In the genomic region with DNA sequence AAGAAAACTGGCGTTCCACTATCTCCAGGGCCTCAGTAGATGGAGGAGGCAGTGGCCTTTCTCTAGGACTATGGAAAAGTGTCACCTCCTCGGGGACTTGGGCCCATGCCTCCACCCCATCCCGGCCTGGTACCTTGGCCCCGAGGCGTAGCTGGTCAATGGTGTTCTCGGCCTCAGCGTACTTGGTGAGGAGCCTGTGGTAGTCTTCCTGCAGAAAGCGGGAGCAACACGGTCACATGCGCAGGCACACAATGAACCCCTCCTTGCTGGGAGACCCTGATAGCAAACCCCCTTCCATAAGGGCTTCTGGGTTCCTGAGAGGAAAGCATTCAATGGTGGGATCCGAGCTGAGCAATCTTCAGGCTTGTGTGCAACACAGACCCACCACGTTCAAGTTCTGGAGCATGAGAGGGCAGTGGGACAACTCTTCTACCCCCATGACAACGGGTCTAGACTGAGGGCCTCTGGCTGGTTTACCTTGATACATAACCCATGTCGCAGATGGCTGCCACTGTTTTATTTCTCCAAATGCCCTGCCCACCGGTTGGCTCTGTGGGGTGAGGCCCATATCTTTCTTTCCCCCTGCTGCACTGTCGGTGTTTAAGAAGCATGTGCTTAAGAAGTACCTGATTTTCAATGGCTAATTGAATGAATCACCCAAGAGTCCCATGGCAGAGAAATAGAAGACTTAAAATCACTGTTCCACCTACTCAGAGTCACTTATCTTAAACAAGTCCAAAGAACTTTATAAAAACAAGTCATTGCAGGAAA, we compare ENCODE assay signal across 16 cellular contexts. TPM values are rescaled to one million over a fixed set of nuclear protein-coding genes. Genes with fewer than 3 reads are reported as not detected.
DNase-seq lines count a peak whose midpoint lies in the region; FAIRE-seq and TF ChIP-seq lines count a peak whose summit lies in the region.
"Had no signal": no experiment of that assay in that cellular context is flagged by ENCODE, and none has a peak within 500 bp of the region (broad histone marks: within the 10 kb centered on the region; RNA-seq: fewer than 3 reads in every experiment).

No MANE protein-coding gene starts in this region.

- H4K5ac ChIP-seq in H1 (ENCODE audit: insufficient read length, low read depth, low read length): no peak overlapping the region

- no peak overlapping the region; the same call in 1 of the 2 replicates for H3K18ac ChIP-seq in H1 (ENCODE audit: extremely low read depth, low read length)

- H3K4me1 Mint-ChIP-seq in osteocyte (ENCODE audit: unreplicated experiment): peaks cover 3% of the 10 kb centered on the region

- POLR2A ChIA-PET in H1 (lab: Charles Lee; ENCODE audit: partially characterized antibody): interaction anchor here (1.1 to 5.9 kb wide), 2 partner anchors 12 to 24 kb away, joined by 4 to 67 read pairs; partner anchors contain the start of gene AKNA

- H3K56ac ChIP-seq in H1 (replicated peaks; ENCODE audit: insufficient read length, low read depth, low read length): no peak overlapping the region

- H2BK15ac ChIP-seq in H1 (ENCODE audit: low read length): no peak overlapping the region; the same call in 1 of the 2 replicates

- peak overlapping the region; percentile 66; the same call in 1 of the 2 replicates for H2BK5ac ChIP-seq in H1 (ENCODE audit: low read depth, low read length)

- peak overlapping the region; percentile 9 for H3K4ac ChIP-seq in H1 (replicated peaks; ENCODE audit: insufficient read length, low read depth, low read length)

- H2BK20ac ChIP-seq in H1 (ENCODE audit: low read length): peak overlapping the region; percentile 80; the same call in 1 of the 2 replicates

- H3K79me2 ChIP-seq in SU-DHL-6 (ENCODE audit: insufficient read depth, low read length) (peaks cover 18% of the 10 kb centered on the region), H1 (ENCODE audit: control insufficient read depth in 1 of 2, insufficient read depth in 2 of 2, low read length in 2 of 2) (no peaks in the 10 kb centered on the region)

- H3K9ac ChIP-seq in SU-DHL-6 (ENCODE audit: low read length) (peak overlapping the region; percentile 58), H1 (replicated peaks in 1 of 4; ENCODE audit: extremely low read depth in 1 of 4, low read depth in 3 of 4, low read length in 3 of 4) (no peak overlapping the region; a peak in 1 of 7 replicates)
- H3K9ac ChIP-seq: SK-N-SH had no signal

- no peaks in the 10 kb centered on the region for H3K27me3 Mint-ChIP-seq in osteocyte (ENCODE audit: unreplicated experiment)

- peaks cover 7 to 30% (median 20%) of the 10 kb centered on the region in 4 experiments for H3K4me1 ChIP-seq in H1 (replicated peaks in 1 of 4; ENCODE audit: control insufficient read depth in 3 of 4, insufficient read depth in 4 of 4, low read length in 3 of 4)
- H3K4me1 ChIP-seq in transverse colon: peaks cover 5 to 31% (median 7%) of the 10 kb centered on the region in 4 donors
- peaks cover 7 to 14% of the 10 kb centered on the region in 2 donors for H3K4me1 ChIP-seq in thyroid gland

- H3K9me2 ChIP-seq in SU-DHL-6 (replicated peaks; ENCODE audit: insufficient read depth, low read length): no peaks in the 10 kb centered on the region
- H3K9me2 ChIP-seq: SK-N-SH had no signal

- intact Hi-C loops in transverse colon (cut with DNase I; ENCODE audit: low total_unique reads): no loop called here
- intact Hi-C loops in thyroid gland (cut with DNase I): no loop called here

- H2BK120ac ChIP-seq in H1 (replicated peaks; ENCODE audit: low read depth, low read length): no peak overlapping the region

- no peaks in the 10 kb centered on the region for H3K79me1 ChIP-seq in H1 (ENCODE audit: low read depth, low read length)

- H2AK5ac ChIP-seq in H1 (ENCODE audit: low read depth, low read length): peak overlapping the region; percentile 82; the same call in 1 of the 2 replicates

- TF ChIP-seq EP300 in H1 (IDR thresholded peaks at IDR 0.05; ENCODE audit: borderline replicate concordance in 1 of 2, low read depth in 2 of 2, low read length in 2 of 2) (no peak), transverse colon (IDR thresholded peaks at IDR 0.05; ENCODE audit: low read depth) (no peak)

- H3K27me3 ChIP-seq in SU-DHL-6 (ENCODE audit: low read length): no peaks in the 10 kb centered on the region
- H3K27me3 ChIP-seq in H1 (replicated peaks in 1 of 4; ENCODE audit: control insufficient read depth in 3 of 4, extremely low read depth in 1 of 4, insufficient read depth in 3 of 4, low read length in 3 of 4): no peaks in the 10 kb centered on the region
- H3K27me3 ChIP-seq in transverse colon: no peaks in the 10 kb centered on the region
- no peaks in the 10 kb centered on the region for H3K27me3 ChIP-seq in thyroid gland
- H3K27me3 ChIP-seq: adrenal gland, tibial artery had no signal

- H3K36me3 Mint-ChIP-seq in osteocyte (ENCODE audit: unreplicated experiment): peaks cover 37% of the 10 kb centered on the region

- H3K36me3 ChIP-seq in SU-DHL-6 (ENCODE audit: low read length) (no peaks in the 10 kb centered on the region), H1 (ENCODE audit: control insufficient read depth in 2 of 4, insufficient read depth in 4 of 4, low read length in 3 of 4) (peaks cover 0 to 17% (median 2%) of the 10 kb centered on the region in 4 experiments; a peak in 3 of 8 replicates), transverse colon (peaks cover 0 to 13% (median 0%) of the 10 kb centered on the region in 4 donors), thyroid gland (peaks cover 9 to 11% of the 10 kb centered on the region in 2 donors)

- H3K9me3 ChIP-seq in SU-DHL-6 (ENCODE audit: insufficient read depth, low read length) (no peaks in the 10 kb centered on the region), H1 (ENCODE audit: insufficient read depth in 2 of 2, low read depth in 1 of 2, low read length in 1 of 2) (no peaks in the 10 kb centered on the region), transverse colon (no peaks in the 10 kb centered on the region), thyroid gland (no peaks in the 10 kb centered on the region)
- H3K9me3 ChIP-seq: adrenal gland, SK-N-SH, tibial artery had no signal

- TF ChIP-seq RAD21 in H1 (IDR thresholded peaks at IDR 0.05 in 1 of 2, conservative IDR thresholded peaks at IDR 0.05 in 1 of 2; ENCODE audit: low read depth in 2 of 2, low read length in 2 of 2): no peak

- TF ChIP-seq POLR2A in H1 (IDR thresholded peaks at IDR 0.05; ENCODE audit: control extremely low read depth in 1 of 2, low read depth in 2 of 2, low read length in 2 of 2) (no peak), transverse colon (IDR thresholded peaks at IDR 0.05) (no peak), thyroid gland (IDR thresholded peaks at IDR 0.05) (no peak)

- H4K91ac ChIP-seq in H1 (replicated peaks; ENCODE audit: insufficient read length, low read length): peak overlapping the region; percentile 2

- 91% methylated on average over 16 of the region's 16 CpGs; no CpG with 5 or more reads in 1 of the 2 experiments for WGBS in H1 (ENCODE audit: extremely low coverage in 1 of 2, insufficient coverage in 1 of 2, insufficient read length in 1 of 2, insufficient replicate concordance in 2 of 2, low coverage in 1 of 2, low lambda C conversion rate in 2 of 2, missing lambda C conversion rate in 1 of 2), 2 experiments
- 87% methylated on average over 16 of the region's 16 CpGs; no CpG with 5 or more reads in 1 of the 2 donors for WGBS in transverse colon (ENCODE audit: low coverage in 1 of 2), 2 donors
- 79 to 86% methylated on average over 13 to 16 of the region's 16 CpGs for WGBS in thyroid gland, 2 donors

- H3K4me3 ChIP-seq in SU-DHL-6 (ENCODE audit: insufficient read depth, low read length, poor library complexity, severe bottlenecking) (no peak overlapping the region), H1 (ENCODE audit: extremely low read depth in 1 of 4, insufficient read depth in 2 of 4, low read depth in 3 of 4, low read length in 4 of 4) (no peak overlapping the region), transverse colon (no peak overlapping the region), thyroid gland (replicated peaks in 1 of 3) (no peak overlapping the region)
- H3K4me3 ChIP-seq: adrenal gland, tibial artery had no signal

- peak overlapping the region; percentile 92 for H3K27ac ChIP-seq in SU-DHL-6 (ENCODE audit: low read depth, low read length)
- no peak overlapping the region for H3K27ac ChIP-seq in H1 (ENCODE audit: low read depth, low read length)
- peak overlapping the region; percentile 60 to 80 (median 76) for H3K27ac ChIP-seq in transverse colon
- no peak overlapping the region for H3K27ac ChIP-seq in thyroid gland

- H3K4me2 ChIP-seq in SU-DHL-6 (ENCODE audit: low read depth, low read length, poor library complexity, severe bottlenecking) (peak overlapping the region; percentile 58), H1 (ENCODE audit: insufficient read depth in 1 of 2, low read depth in 2 of 2, low read length in 2 of 2) (no peak overlapping the region)
- H3K4me2 ChIP-seq: SK-N-SH had no signal

- DNase-seq in activated CD8-positive, alpha-beta memory T cell treated with anti-CD3 and anti-CD28 coated beads, Interleukin-2, amount 50 U/mL, for 48 hours: peak; percentile 64
- no peak for DNase-seq in activated CD8-positive, alpha-beta memory T cell treated with anti-CD3 and anti-CD28 coated beads for 24 hours
- DNase-seq in H1 (ENCODE audit: low read depth in 1 of 2, low spot score in 2 of 2): no peak
- no peak for DNase-seq in transverse colon
- no peak for DNase-seq in nucleus accumbens (lab: John Stamatoyannopoulos, UW)
- no peak for DNase-seq in thyroid gland
- no peak for DNase-seq in osteocyte (ENCODE audit: extremely low spot score, unreplicated experiment)
- DNase-seq: adrenal gland; DMS79; NCI-H1930; NK-92 treated with Interleukin-12 subunit alpha and Interleukin-12 subunit beta, amount 100 ng/mL, for 24 hours; SK-N-SH; tibial artery had no signal

- in situ Hi-C loops in transverse colon (cut with MboI; ENCODE audit: low pct_ligation_motif_present in 1 of 4, low pct_unique_long_range_greater_than_20kb in 1 of 4, low sequenced_read_pairs in 3 of 4): no loop called here

- H3K27ac Mint-ChIP-seq in osteocyte (ENCODE audit: unreplicated experiment): no peak overlapping the region

- H3K14ac ChIP-seq in H1 (ENCODE audit: insufficient read length): no peak overlapping the region

- peaks cover 11% of the 10 kb centered on the region; the same call in 1 of the 2 replicates for H3K23me2 ChIP-seq in H1 (ENCODE audit: low read depth, low read length)

- no peak overlapping the region for H2AFZ ChIP-seq in SU-DHL-6 (ENCODE audit: low read depth, low read length, severe bottlenecking)
- no peak overlapping the region for H2AFZ ChIP-seq in H1 (ENCODE audit: low read length)

- H4K20me1 ChIP-seq in SU-DHL-6 (ENCODE audit: low read depth, low read length): no peaks in the 10 kb centered on the region
- peaks cover 2% of the 10 kb centered on the region in 2 experiments for H4K20me1 ChIP-seq in H1 (replicated peaks in 1 of 2; ENCODE audit: control insufficient read depth in 1 of 2, insufficient read depth in 2 of 2, low read length in 2 of 2)

- H2BK12ac ChIP-seq in H1 (ENCODE audit: low read depth, low read length): 0 out of 2 replicates have a peak overlapping the region, but pooled peaks have one; percentile 90

- no peak overlapping the region for H3K23ac ChIP-seq in H1 (ENCODE audit: insufficient read length)

- H3K4me3 Mint-ChIP-seq in osteocyte (ENCODE audit: unreplicated experiment): no peak overlapping the region

- CTCF ChIA-PET in H1 (lab: Charles Lee; ENCODE audit: partially characterized antibody): interaction anchor here (0.7 to 1.4 kb wide), 5 partner anchors 9 to 279 kb away, joined by 3 to 6 read pairs (median 3); no protein-coding TSS in a partner anchor

- peaks cover 37% of the 10 kb centered on the region for H3F3A ChIP-seq in SU-DHL-6 (ENCODE audit: insufficient read depth)

- TF ChIP-seq CTCF in SU-DHL-6 (IDR thresholded peaks at IDR 0.05; ENCODE audit: insufficient read depth, low read length, poor library complexity, severe bottlenecking) (no peak), H1 (IDR thresholded peaks at IDR 0.05; ENCODE audit: control extremely low read depth in 1 of 3, insufficient read depth in 1 of 3, low read depth in 1 of 3, low read length in 3 of 3) (no peak), transverse colon (IDR thresholded peaks at IDR 0.05) (no peak), thyroid gland (IDR thresholded peaks at IDR 0.05) (no peak), osteocyte (IDR thresholded peaks at IDR 0.05) (no peak)

- no peaks in the 10 kb centered on the region for H3K9me3 Mint-ChIP-seq in osteocyte (ENCODE audit: unreplicated experiment)

- no peak for FAIRE-seq in H1 (lab: Jason Lieb, UNC)

- no peak overlapping the region for H4K8ac ChIP-seq in H1 (ENCODE audit: extremely low read depth, insufficient read depth, low read length)

RNA-seq across cellular contexts. Expression of gene AKNA, which starts 13.6 kb away (rescaled TPM):
- total RNA-seq in H1 (2021; fragmentation: NEBNext Ultra II Directional; extraction: Animal tissue kit (Norgen Biotek cat#: 25700)): 25.9 and 27.4 TPM in 2 replicates
- 21.0 and 28.3 TPM in 2 replicates for polyA plus RNA-seq in H1 (2011; rRNA removed)
- 18.3 TPM for polyA plus RNA-seq in H1 (2011; cell fraction: cytosol; rRNA removed)
- polyA plus RNA-seq in H1 (2011; cell fraction: nucleus; rRNA removed): 62.7 TPM
- polyA plus RNA-seq in H1 (2012, experiment 1 of 2): 16.3 to 28.1 TPM (median 25.3 TPM) in 4 replicates
- 16.4 TPM for polyA plus RNA-seq in H1 (2012, experiment 2 of 2)
- 16.0 TPM for polyA plus RNA-seq in H1 (2013, experiment 1 of 2)
- polyA plus RNA-seq in H1 (2013, experiment 2 of 2): 15.2 TPM
- polyA minus RNA-seq in H1 (2011; rRNA and poly(A)+ RNA removed): 21.8 and 26.9 TPM in 2 replicates
- polyA minus RNA-seq in H1 (2011; cell fraction: cytosol; rRNA and poly(A)+ RNA removed): 32.5 TPM
- polyA minus RNA-seq in H1 (2011; cell fraction: nucleus; rRNA and poly(A)+ RNA removed): 36.8 TPM
- total RNA-seq in transverse colon: 10 to 100 TPM; 34.8 to 63.2 (median 48.6) TPM
- 10 to 100 TPM; 10.0 to 17.0 (median 12.5) TPM for total RNA-seq in thyroid gland
- 36.0 and 37.0 TPM in 2 replicates for total RNA-seq in osteocyte

RNA-seq across cellular contexts. Expression of gene ORM2, which starts 44.5 kb away (rescaled TPM):
- total RNA-seq in H1 (2021; fragmentation: NEBNext Ultra II Directional; extraction: Animal tissue kit (Norgen Biotek cat#: 25700)): 0.90 TPM in 1 of 2 replicates, not detected in the other
- polyA plus RNA-seq in H1 (2011; rRNA removed): 0.66 and 1.3 TPM in 2 replicates
- polyA plus RNA-seq in H1 (2011; cell fraction: cytosol; rRNA removed): 1.1 TPM
- polyA plus RNA-seq in H1 (2011; cell fraction: nucleus; rRNA removed): 0.17 TPM
- polyA plus RNA-seq in H1 (2012, experiment 1 of 2): 1.0 to 1.8 TPM (median 1.5 TPM) in 4 replicates
- polyA plus RNA-seq in H1 (2012, experiment 2 of 2): 0.33 TPM
- polyA plus RNA-seq in H1 (2013, experiment 1 of 2): 0.24 TPM
- 0.29 TPM for polyA plus RNA-seq in H1 (2013, experiment 2 of 2)
- polyA minus RNA-seq in H1 (2011; rRNA and poly(A)+ RNA removed): 0.51 TPM in 1 of 2 replicates, not detected in the other
- polyA minus RNA-seq in H1 (2011; cell fraction: cytosol; rRNA and poly(A)+ RNA removed): not detected
- polyA minus RNA-seq in H1 (2011; cell fraction: nucleus; rRNA and poly(A)+ RNA removed): not detected
- total RNA-seq in transverse colon: not detected
- total RNA-seq in thyroid gland: not detected
- total RNA-seq in osteocyte: not detected in 2 replicates
- total RNA-seq: skeletal muscle tissue had no signal
- polyA plus RNA-seq: neural cell, SK-N-SH had no signal

RNA-seq across cellular contexts. Expression of gene ORM1, which starts 51.2 kb away (rescaled TPM):
- total RNA-seq in H1 (2021; fragmentation: NEBNext Ultra II Directional; extraction: Animal tissue kit (Norgen Biotek cat#: 25700)): not detected in 2 replicates
- 0.32 TPM in 1 of 2 replicates, not detected in the other for polyA plus RNA-seq in H1 (2011; rRNA removed)
- not detected for polyA plus RNA-seq in H1 (2011; cell fraction: cytosol; rRNA removed)
- not detected for polyA plus RNA-seq in H1 (2011; cell fraction: nucleus; rRNA removed)
- not detected in 4 replicates for polyA plus RNA-seq in H1 (2012, experiment 1 of 2)
- not detected for polyA plus RNA-seq in H1 (2012, experiment 2 of 2)
- not detected for polyA plus RNA-seq in H1 (2013, experiment 1 of 2)
- not detected for polyA plus RNA-seq in H1 (2013, experiment 2 of 2)
- polyA minus RNA-seq in H1 (2011; rRNA and poly(A)+ RNA removed): not detected in 2 replicates
- not detected for polyA minus RNA-seq in H1 (2011; cell fraction: cytosol; rRNA and poly(A)+ RNA removed)
- not detected for polyA minus RNA-seq in H1 (2011; cell fraction: nucleus; rRNA and poly(A)+ RNA removed)
- total RNA-seq in transverse colon: not detected
- not detected for total RNA-seq in thyroid gland
- not detected in 2 replicates for total RNA-seq in osteocyte
- polyA plus RNA-seq: neural cell, SK-N-SH had no signal

Comparison
In these comparisons a context has a peak if more than half of its experiments do, and no peak if none do; other contexts are left out.
1. H3K27ac ChIP-seq: peak in SU-DHL-6 (single experiment) and transverse colon (4 of 4); none in H1 (single experiment) and thyroid gland (0 of 3).